In the genomic region with DNA sequence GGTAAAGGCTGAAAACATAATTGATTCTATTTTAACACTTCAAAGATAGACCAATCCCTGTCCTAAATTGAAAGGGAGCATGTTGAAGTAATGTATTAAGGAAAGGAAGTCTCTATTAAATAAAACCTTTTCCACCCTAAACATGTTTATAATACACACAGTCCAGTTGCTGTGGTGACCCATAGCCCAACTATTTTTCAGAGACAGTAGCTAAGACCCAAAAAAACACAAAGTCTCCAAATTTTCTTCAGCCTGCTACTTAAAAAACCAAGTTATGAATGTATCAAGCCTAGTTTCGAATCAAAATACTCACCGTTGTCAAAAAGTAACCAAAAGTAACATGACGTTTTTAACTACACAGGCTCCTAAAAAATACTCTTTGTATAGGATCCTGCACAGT, we compare ENCODE assay signal across 8 cellular contexts. TPM values are rescaled to one million over a fixed set of nuclear protein-coding genes. Genes with fewer than 3 reads are reported as not detected.
DNase-seq lines count a peak whose midpoint lies in the region; ATAC-seq and TF ChIP-seq lines count a peak whose summit lies in the region.

No MANE protein-coding gene starts in this region.

- H3K27ac ChIP-seq in Karpas-422 (ENCODE audit: low read length) = peak overlapping the region; percentile 95

- H4K20me1 ChIP-seq in Karpas-422 (ENCODE audit: insufficient read depth, low read depth, low read length) = peaks cover 5% of the 10 kb centered on the region; the same call in 1 of the 2 replicates

- H3K79me2 ChIP-seq in Karpas-422 (ENCODE audit: low read length) = peaks cover 58% of the 10 kb centered on the region

- no peak overlapping the region for H2AFZ ChIP-seq in Karpas-422 (ENCODE audit: low read length)

- H3K36me3 ChIP-seq in Karpas-422 (ENCODE audit: insufficient read depth, low read length) (no peaks in the 10 kb centered on the region), mucosa of stomach (ENCODE audit: control insufficient read depth, insufficient read depth, low read length) (no peaks in the 10 kb centered on the region)

- H3K4me1 ChIP-seq in Karpas-422 (ENCODE audit: low read length) (peaks cover 56% of the 10 kb centered on the region), mucosa of stomach (ENCODE audit: control insufficient read depth, insufficient read depth, low read length) (peaks cover 7% of the 10 kb centered on the region)

- H3K9me3 ChIP-seq in Karpas-422 (ENCODE audit: low read length) (no peaks in the 10 kb centered on the region), mucosa of stomach (ENCODE audit: control insufficient read depth, low read length) (no peaks in the 10 kb centered on the region)

- H3K9ac ChIP-seq in Karpas-422 (ENCODE audit: low read length) (peak overlapping the region; percentile 94), mucosa of stomach (ENCODE audit: low read length) (peak overlapping the region; percentile 78)

- H3K9me2 ChIP-seq in Karpas-422 (replicated peaks; ENCODE audit: insufficient read depth, low read length) = no peaks in the 10 kb centered on the region

- H3K4me3 ChIP-seq in AG10803 (ENCODE audit: low read length) (peak overlapping the region; percentile 88), Karpas-422 (ENCODE audit: low read length) (peak overlapping the region; percentile 92), mucosa of stomach (ENCODE audit: low read length) (peak overlapping the region; percentile 48)

- no peaks in the 10 kb centered on the region for H3K27me3 ChIP-seq in Karpas-422 (ENCODE audit: low read length)
- H3K27me3 ChIP-seq in mucosa of stomach (ENCODE audit: control insufficient read depth, insufficient read depth, low read length) = no peaks in the 10 kb centered on the region

- H3K36me3 Mint-ChIP-seq in central memory CD8-positive, alpha-beta T cell (ENCODE audit: insufficient read depth) = peaks cover 31% of the 10 kb centered on the region

- no peak for TF ChIP-seq CTCF in AG10803 (conservative IDR thresholded peaks at IDR 0.05; ENCODE audit: low read length)

- H3K9me3 Mint-ChIP-seq in central memory CD8-positive, alpha-beta T cell = no peaks in the 10 kb centered on the region

- ATAC-seq in central memory CD8-positive, alpha-beta T cell (replicated peaks; ENCODE audit: extremely low read depth, poor library complexity, severe bottlenecking) = no peak
- ATAC-seq in GM18502 (IDR thresholded peaks at IDR 0.05; ENCODE audit: poor library complexity, unreplicated experiment) = no peak

- H3K4me3 Mint-ChIP-seq in central memory CD8-positive, alpha-beta T cell = peak overlapping the region; percentile 87

- H3K27me3 Mint-ChIP-seq in central memory CD8-positive, alpha-beta T cell = no peaks in the 10 kb centered on the region

- DNase-seq in AG10803 (ENCODE audit: low read depth) = peak; percentile 65
- DNase-seq in Karpas-422 = peak; percentile 69
- no peak for DNase-seq in central memory CD8-positive, alpha-beta T cell (ENCODE audit: low spot score in 2 of 2)
- no peak for DNase-seq in GM19240 (ENCODE audit: insufficient read length, low spot score)
- DNase-seq in NCI-H510A (lab: John Stamatoyannopoulos, UW) = no peak
- DNase-seq in NCI-H2081 treated with DMSO at 0.1 percent for 48 hours (lab: John Stamatoyannopoulos, UW) = no peak

- H3K27ac Mint-ChIP-seq in central memory CD8-positive, alpha-beta T cell (ENCODE audit: low read depth) = peak overlapping the region; percentile 88

- H3K4me1 Mint-ChIP-seq in central memory CD8-positive, alpha-beta T cell = peaks cover 54% of the 10 kb centered on the region

- peak overlapping the region; percentile 97 for H3K4me2 ChIP-seq in Karpas-422 (ENCODE audit: low read depth, low read length, poor library complexity, severe bottlenecking)

RNA-seq across cellular contexts. Expression of a gene that starts 1.6 kb away (rescaled TPM):
- total RNA-seq in Karpas-422 (2014; rRNA removed; shearing (Covaris generic); ENCODE audit: low replicate concordance) = 24.4 and 57.3 TPM in 2 replicates

RNA-seq across cellular contexts. Expression of a gene that starts 50.1 kb away (rescaled TPM):
- total RNA-seq in Karpas-422 (2014; rRNA removed; shearing (Covaris generic); ENCODE audit: low replicate concordance) = not detected in 2 replicates

Comparison
In these comparisons a context has a peak if more than half of its experiments do, and no peak if none do; other contexts are left out.
1. DNase-seq: peak in AG10803 (single experiment) and Karpas-422 (single experiment); none in central memory CD8-positive, alpha-beta T cell (0 of 2), GM19240 (single experiment), NCI-H510A (single experiment) and NCI-H2081 treated with DMSO at 0.1 percent for 48 hours (single experiment).
2. Peak in every context shown above with its lines, with median percentiles within 50 percentile points of each other: H3K4me3 ChIP-seq.